In genomic region chr20:19026121-19026878, GRCh38 we compare ENCODE assay signal across 12 cellular contexts.
DNase-seq lines count a peak whose midpoint lies in the region; ATAC-seq and TF ChIP-seq lines count a peak whose summit lies in the region.
"Had no signal": no experiment of that assay in that cellular context is flagged by ENCODE, and none has a peak within 500 bp of the region (broad histone marks: within the 10 kb centered on the region; RNA-seq: fewer than 3 reads in every experiment).

No MANE protein-coding gene starts in this region.

- H3K4me3 ChIP-seq in parathyroid adenoma (ENCODE audit: low read depth, low read length) (no peak overlapping the region), smooth muscle cell (no peak overlapping the region), Peyer's patch (no peak overlapping the region)
- H3K4me3 ChIP-seq: SK-N-MC had no signal

- TF ChIP-seq POLR2A in Peyer's patch (IDR thresholded peaks at IDR 0.05) = no peak

- H3K27me3 ChIP-seq in parathyroid adenoma (ENCODE audit: control insufficient read depth, insufficient read depth, low read length) (no peaks in the 10 kb centered on the region), smooth muscle cell (ENCODE audit: low read depth) (no peaks in the 10 kb centered on the region), Peyer's patch (no peaks in the 10 kb centered on the region)

- TF ChIP-seq CTCF in parathyroid adenoma (IDR thresholded peaks at IDR 0.05) = no peak
- no peak for TF ChIP-seq CTCF in smooth muscle cell (IDR thresholded peaks at IDR 0.05; ENCODE audit: borderline replicate concordance, insufficient read depth, poor library complexity, severe bottlenecking)
- no peak for TF ChIP-seq CTCF in Peyer's patch (IDR thresholded peaks at IDR 0.05)

- no peak for DNase-seq in activated CD8-positive, alpha-beta memory T cell treated with anti-CD3 and anti-CD28 coated beads, Interleukin-2, amount 50 U/mL, for 4 hours
- DNase-seq in smooth muscle cell (lab: John Stamatoyannopoulos, UW; ENCODE audit: unreplicated experiment) (no peak), Peyer's patch (no peak), DMS 273 treated with DMSO at 0.1 percent for 48 hours (lab: John Stamatoyannopoulos, UW) (no peak)
- DNase-seq: DND-41, foreskin melanocyte, NCI-H2081 treated with DMSO at 0.1 percent for 48 hours had no signal

- H3K79me2 ChIP-seq in parathyroid adenoma (no peaks in the 10 kb centered on the region), smooth muscle cell (ENCODE audit: low read depth) (no peaks in the 10 kb centered on the region)

- H3K9ac ChIP-seq in parathyroid adenoma = no peak overlapping the region
- H3K9ac ChIP-seq in smooth muscle cell (ENCODE audit: low read depth) = no peak overlapping the region

- H3K4me2 ChIP-seq in parathyroid adenoma (ENCODE audit: low read length) = peak overlapping the region; percentile 21
- H3K4me2 ChIP-seq in smooth muscle cell = no peak overlapping the region

- no peaks in the 10 kb centered on the region for H3K9me3 ChIP-seq in parathyroid adenoma (ENCODE audit: control insufficient read depth, low read length)
- no peaks in the 10 kb centered on the region for H3K9me3 ChIP-seq in smooth muscle cell (replicated peaks; ENCODE audit: low read depth)
- no peaks in the 10 kb centered on the region for H3K9me3 ChIP-seq in Peyer's patch

- H3F3A ChIP-seq in smooth muscle cell (ENCODE audit: low read depth) = no peaks in the 10 kb centered on the region

- H3K36me3 ChIP-seq in parathyroid adenoma (ENCODE audit: control insufficient read depth, insufficient read depth, low read length) (no peaks in the 10 kb centered on the region), smooth muscle cell (ENCODE audit: low read depth) (no peaks in the 10 kb centered on the region), Peyer's patch (no peaks in the 10 kb centered on the region)

- WGBS in smooth muscle cell (ENCODE audit: low lambda C conversion rate) = 64% methylated on average over 13 of the region's 13 CpGs

- no peaks in the 10 kb centered on the region for H4K20me1 ChIP-seq in smooth muscle cell (ENCODE audit: low read depth)

- H2AFZ ChIP-seq in parathyroid adenoma (peak overlapping the region; percentile 78), smooth muscle cell (ENCODE audit: low read depth) (no peak overlapping the region)

- peaks cover 30% of the 10 kb centered on the region for H3K4me1 ChIP-seq in parathyroid adenoma
- no peaks in the 10 kb centered on the region for H3K4me1 ChIP-seq in smooth muscle cell (ENCODE audit: low read depth)
- H3K4me1 ChIP-seq in Peyer's patch = no peaks in the 10 kb centered on the region

- H3K27ac ChIP-seq in parathyroid adenoma = peak overlapping the region; percentile 86
- H3K27ac ChIP-seq in smooth muscle cell (ENCODE audit: low read depth) = no peak overlapping the region
- H3K27ac ChIP-seq in Peyer's patch = no peak overlapping the region
- H3K27ac ChIP-seq: SK-N-MC had no signal

- ATAC-seq in GM18517 (IDR thresholded peaks at IDR 0.05; ENCODE audit: unreplicated experiment) (peak; percentile 77), GM21528 (IDR thresholded peaks at IDR 0.05; ENCODE audit: low FRiP score, unreplicated experiment) (peak; percentile 59), HG03432 (IDR thresholded peaks at IDR 0.05; ENCODE audit: unreplicated experiment) (peak; percentile 83)
